Comparison of ENCODE assay signal across 29 cellular contexts in the genomic region with DNA sequence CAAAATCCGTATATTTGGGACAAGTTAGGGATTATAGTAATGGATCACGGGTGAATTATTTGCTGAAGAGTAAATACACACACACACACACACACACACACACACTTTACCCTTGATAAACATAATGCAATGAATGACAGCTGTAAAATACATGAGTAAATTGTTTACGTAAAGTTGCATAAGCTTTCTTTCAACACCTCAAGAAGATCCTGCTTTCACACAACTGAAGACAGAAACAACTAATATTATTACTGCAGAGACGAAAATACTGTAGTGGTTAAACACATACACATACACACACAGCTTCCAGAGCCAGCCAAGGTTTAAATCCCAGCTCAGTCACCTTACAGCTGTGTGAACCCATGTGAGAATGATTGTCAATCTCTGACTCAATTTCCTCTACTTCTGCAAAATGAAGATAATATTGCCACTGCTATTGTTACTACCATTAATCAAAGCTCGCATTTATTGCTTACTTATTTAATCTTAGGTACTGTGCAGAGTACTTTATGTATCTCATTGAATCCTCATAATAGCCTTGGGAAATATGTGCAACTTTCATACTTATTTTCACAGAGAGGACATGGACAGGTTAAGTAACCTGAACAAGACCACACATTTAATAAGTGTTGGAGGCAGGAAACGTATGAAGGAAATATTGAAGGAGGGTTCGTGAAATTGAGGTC. TPM values are rescaled to one million over a fixed set of nuclear protein-coding genes. Genes with fewer than 3 reads are reported as not detected.
"Had no signal": no experiment of that assay in that cellular context is flagged by ENCODE, and none has a peak within 500 bp of the region (broad histone marks: within the 10 kb centered on the region; RNA-seq: fewer than 3 reads in every experiment).

No MANE protein-coding gene starts in this region.

- H3K27ac Mint-ChIP-seq: mesothelial cell of epicardium had no signal

- DNase-seq: dermis blood vessel endothelial cell; dorsolateral prefrontal cortex; effector CD4-positive, alpha-beta T cell; effector memory CD4-positive, alpha-beta T cell; erythroblast; esophagus squamous epithelium; foreskin fibroblast; foreskin melanocyte; gastrocnemius medialis; glutamatergic neuron; head of caudate nucleus; heart right ventricle; hippocampal formation; left cardiac atrium; left lung; left ventricle myocardium superior; lower lobe of right lung; mesenchymal stem cell; mucosa of descending colon; naive B cell had no signal

- H3K4me1 Mint-ChIP-seq: mesothelial cell of epicardium, naive B cell had no signal

- H3K9me3 ChIP-seq: gastrocnemius medialis, lower lobe of right lung, mucosa of descending colon had no signal

- H3K4me3 ChIP-seq: coronary artery, dorsolateral prefrontal cortex, esophagus squamous epithelium, gastrocnemius medialis, heart right ventricle, left lung, lower lobe of right lung, mucosa of descending colon had no signal

- H3K27me3 ChIP-seq: dorsolateral prefrontal cortex, esophagus squamous epithelium, gastrocnemius medialis, heart right ventricle, left lung had no signal

- H3K4me3 Mint-ChIP-seq: mesothelial cell of epicardium, naive B cell had no signal

- H3K27ac ChIP-seq: coronary artery, dorsolateral prefrontal cortex, epithelial cell of prostate, esophagus squamous epithelium, gastrocnemius medialis, heart right ventricle, left lung, lower lobe of right lung had no signal

- H3K4me1 ChIP-seq: esophagus squamous epithelium, gastrocnemius medialis, heart right ventricle, left lung, lower lobe of right lung had no signal

- H3K36me3 ChIP-seq: esophagus squamous epithelium, gastrocnemius medialis, heart right ventricle, left lung, lower lobe of right lung had no signal

- H3K27me3 Mint-ChIP-seq: naive B cell had no signal

- H3K9me3 Mint-ChIP-seq: mesothelial cell of epicardium had no signal

- FAIRE-seq: colon, endothelial cell of umbilical vein, islet of Langerhans, keratinocyte had no signal

- H3K36me3 Mint-ChIP-seq: mesothelial cell of epicardium, naive B cell had no signal

- ATAC-seq: esophagus mucosa, gastrocnemius medialis, heart right ventricle, left cardiac atrium, left lung, left ventricle myocardium superior, lower lobe of right lung, mucosa of descending colon had no signal

RNA-seq across cellular contexts. Expression of a gene that starts 50.6 kb away (rescaled TPM):
- total RNA-seq: endothelial cell of umbilical vein, myocyte had no signal
- polyA plus RNA-seq: keratinocyte had no signal
